In the genomic region with DNA sequence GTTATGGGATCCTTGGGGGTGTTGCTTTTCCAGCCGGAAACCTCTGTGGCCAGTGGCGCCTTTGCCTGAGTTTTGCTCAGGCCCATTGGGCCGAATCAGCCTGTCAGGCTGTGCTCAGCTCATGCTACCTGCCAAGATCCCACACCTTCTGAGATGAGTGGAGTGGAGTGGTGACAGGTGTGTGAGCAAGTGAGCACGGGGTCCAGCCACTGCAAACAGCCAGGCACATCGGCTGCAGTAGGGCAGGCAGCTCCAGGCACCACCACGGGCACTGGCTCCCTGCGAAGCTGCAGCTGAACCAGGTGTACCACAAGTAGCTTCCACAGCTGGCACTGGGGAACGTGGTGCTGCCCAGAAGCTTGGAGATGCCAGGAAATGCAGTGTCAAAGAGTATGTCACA, we compare ENCODE assay signal across 23 cellular contexts.
"Had no signal": no experiment of that assay in that cellular context is flagged by ENCODE, and none has a peak within 500 bp of the region (broad histone marks: within the 10 kb centered on the region; RNA-seq: fewer than 3 reads in every experiment).

No MANE protein-coding gene starts in this region.

- H3K4me3 Mint-ChIP-seq: activated CD8-positive, alpha-beta T cell treated with anti-CD3 and anti-CD28 coated beads for 36 hours; activated naive CD4-positive, alpha-beta T cell treated with anti-CD3 and anti-CD28 coated beads, Interleukin-2, amount 10 ng/mL, durations not matched to agents 7 days and 5 days; activated naive CD8-positive, alpha-beta T cell treated with anti-CD3 and anti-CD28 coated beads for 36 hours; activated T-cell treated with anti-CD3 and anti-CD28 coated beads, Interleukin-2, amount 50 U/mL, for 72 hours; T-helper 17 cell; WTC11 had no signal

- H3K9ac ChIP-seq: KMS-11 had no signal

- H3K27me3 Mint-ChIP-seq: activated CD8-positive, alpha-beta T cell treated with anti-CD3 and anti-CD28 coated beads for 36 hours; activated naive CD4-positive, alpha-beta T cell treated with anti-CD3 and anti-CD28 coated beads, Interleukin-2, amount 10 ng/mL, durations not matched to agents 7 days and 5 days; activated naive CD8-positive, alpha-beta T cell treated with anti-CD3 and anti-CD28 coated beads for 36 hours; T-helper 17 cell had no signal

- H3K9me3 Mint-ChIP-seq: activated CD8-positive, alpha-beta T cell treated with anti-CD3 and anti-CD28 coated beads for 36 hours; activated naive CD4-positive, alpha-beta T cell treated with anti-CD3 and anti-CD28 coated beads, Interleukin-2, amount 10 ng/mL, durations not matched to agents 7 days and 5 days; activated naive CD8-positive, alpha-beta T cell treated with anti-CD3 and anti-CD28 coated beads for 36 hours; activated T-cell treated with anti-CD3 and anti-CD28 coated beads, Interleukin-2, amount 50 U/mL, for 72 hours; activated T-helper 2 cell treated with anti-CD3 and anti-CD28 coated beads, Interferon-gamma antibody, Interleukin-2, Interleukin-4, amounts not matched to agents 10 μg/mL and 5 μg/mL and 100 μg/mL, durations not matched to agents 14 hours and 24 hours and 36 hours; WTC11 had no signal

- H3K4me2 ChIP-seq: KMS-11 had no signal

- H3K36me3 Mint-ChIP-seq: activated naive CD8-positive, alpha-beta T cell treated with anti-CD3 and anti-CD28 coated beads for 36 hours; WTC11 had no signal

- H3K27ac ChIP-seq: KMS-11 had no signal

- H3K4me1 Mint-ChIP-seq: activated naive CD4-positive, alpha-beta T cell treated with anti-CD3 and anti-CD28 coated beads, Interleukin-2, amount 10 ng/mL, durations not matched to agents 7 days and 5 days; activated naive CD8-positive, alpha-beta T cell treated with anti-CD3 and anti-CD28 coated beads for 36 hours; T-helper 17 cell; WTC11 had no signal

- ATAC-seq: activated CD8-positive, alpha-beta T cell treated with anti-CD3 and anti-CD28 coated beads for 36 hours; activated T-cell treated with anti-CD3 and anti-CD28 coated beads, Interleukin-2, amount 50 U/mL, for 72 hours; PC-3; T-helper 17 cell had no signal

- H3K27ac Mint-ChIP-seq: activated CD8-positive, alpha-beta T cell treated with anti-CD3 and anti-CD28 coated beads for 36 hours; activated naive CD4-positive, alpha-beta T cell treated with anti-CD3 and anti-CD28 coated beads, Interleukin-2, amount 10 ng/mL, durations not matched to agents 7 days and 5 days; activated naive CD8-positive, alpha-beta T cell treated with anti-CD3 and anti-CD28 coated beads for 36 hours; activated T-cell treated with anti-CD3 and anti-CD28 coated beads, Interleukin-2, amount 50 U/mL, for 72 hours; activated T-helper 2 cell treated with anti-CD3 and anti-CD28 coated beads, Interferon-gamma antibody, Interleukin-2, Interleukin-4, amounts not matched to agents 10 μg/mL and 5 μg/mL and 100 μg/mL, durations not matched to agents 14 hours and 24 hours and 36 hours; T-helper 17 cell; WTC11 had no signal

- DNase-seq: activated CD4-positive, alpha-beta T cell treated with anti-CD3 and anti-CD28 coated beads for 1 hour; activated CD4-positive, alpha-beta T cell treated with anti-CD3 and anti-CD28 coated beads, Interleukin-2, amount 50 U/mL, for 1 hour; activated CD8-positive, alpha-beta memory T cell treated with anti-CD3 and anti-CD28 coated beads, Interleukin-2, amount 50 U/mL, for 4 hours; activated CD8-positive, alpha-beta T cell treated with anti-CD3 and anti-CD28 coated beads for 36 hours; activated gamma-delta T cell treated with Interleukin-2 at 50 U/mL for 16 hours; activated naive CD4-positive, alpha-beta T cell treated with anti-CD3 and anti-CD28 coated beads, Interleukin-2, amount 10 ng/mL, durations not matched to agents 7 days and 5 days; activated naive CD8-positive, alpha-beta T cell treated with anti-CD3 and anti-CD28 coated beads for 36 hours; activated T-cell treated with anti-CD3 and anti-CD28 coated beads, Interleukin-2, amount 50 U/mL, for 72 hours; cerebellar nuclear complex; NCI-H1092; NCI-H1417; NCI-H2029; NCI-H2107; NCI-H2171 treated with DMSO at 0.1 percent for 48 hours; NCI-H226; NCI-H69; PC-3; SIG-M5; T-helper 17 cell; T-helper 9 cell had no signal
